In the genomic region with DNA sequence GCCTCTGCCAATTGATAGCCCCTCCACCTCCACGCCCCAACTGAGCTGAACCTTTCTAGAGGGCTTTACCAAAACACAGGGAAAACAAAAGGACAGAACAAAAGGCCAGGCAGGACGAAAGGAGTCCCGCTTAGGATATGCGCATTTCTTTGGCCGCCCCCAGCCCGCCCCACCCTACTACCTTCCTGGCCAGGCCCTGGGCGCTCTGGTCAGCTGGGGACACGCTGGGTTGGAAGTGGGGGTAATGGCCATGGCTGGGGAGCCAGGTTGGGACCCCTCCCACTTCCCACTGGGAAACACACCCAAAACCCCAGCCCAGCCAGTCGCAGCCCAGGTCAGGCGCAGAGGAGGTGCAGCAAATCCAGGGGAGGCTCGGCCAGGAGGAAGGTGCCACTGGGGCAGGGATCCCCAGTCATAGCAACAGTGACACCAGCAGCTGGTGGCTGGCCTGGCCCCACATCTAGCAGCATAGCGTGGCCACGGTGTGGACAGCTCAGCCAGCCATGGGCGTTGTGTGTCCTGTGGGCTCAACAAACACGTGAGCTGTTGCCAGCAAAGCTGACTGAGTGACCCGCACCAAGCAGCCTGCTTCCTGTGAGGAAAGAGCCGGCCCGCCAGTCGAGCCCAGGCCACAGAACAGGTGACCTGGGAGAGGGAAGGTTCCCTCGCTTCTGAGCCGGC, we compare ENCODE assay signal across 21 cellular contexts. TPM values are rescaled to one million over a fixed set of nuclear protein-coding genes. Genes with fewer than 3 reads are reported as not detected.
A peak's percentile ranks its signal among the peaks of the same experiment; 100 is the strongest.
DNase-seq lines count a peak whose midpoint lies in the region; ATAC-seq and TF ChIP-seq lines count a peak whose summit lies in the region.
"Had no signal": no experiment of that assay in that cellular context is flagged by ENCODE, and none has a peak within 500 bp of the region (broad histone marks: within the 10 kb centered on the region; RNA-seq: fewer than 3 reads in every experiment).

No MANE protein-coding gene starts in this region.

- intact Hi-C loops in right cardiac atrium (cut with DNase I) (no loop called here), mucosa of descending colon (cut with DNase I, micrococcal nuclease) (no loop called here)

- H3K27ac ChIP-seq in BLaER1 (peak overlapping the region; percentile 75), SJCRH30 (peak overlapping the region; percentile 78), right cardiac atrium (ENCODE audit: low read length) (no peak overlapping the region)
- H3K27ac ChIP-seq: foreskin keratinocyte, prostate gland, thoracic aorta had no signal

- no peaks in the 10 kb centered on the region for H4K20me1 ChIP-seq in BLaER1

- peak; percentile 24 to 41 for ATAC-seq in right cardiac atrium
- ATAC-seq in mucosa of descending colon, result no peak
- ATAC-seq in HG03196 (IDR thresholded peaks at IDR 0.05; ENCODE audit: unreplicated experiment), result no peak
- ATAC-seq: foreskin keratinocyte, GM12878, natural killer cell had no signal

- H3K36me3 ChIP-seq in BLaER1 (no peaks in the 10 kb centered on the region), SJCRH30 (no peaks in the 10 kb centered on the region), mucosa of descending colon (ENCODE audit: low read depth) (no peaks in the 10 kb centered on the region)
- H3K36me3 ChIP-seq: prostate gland, thoracic aorta had no signal

- H3K27me3 ChIP-seq in BLaER1 (no peaks in the 10 kb centered on the region), SJCRH30 (no peaks in the 10 kb centered on the region), right cardiac atrium (ENCODE audit: control insufficient read depth, insufficient read depth) (no peaks in the 10 kb centered on the region)
- H3K27me3 ChIP-seq: foreskin keratinocyte had no signal

- H3K4me2 ChIP-seq in BLaER1, result peak overlapping the region; percentile 75

- H3K9ac ChIP-seq in BLaER1, result 0 out of 2 replicates have a peak overlapping the region, but pooled peaks have one; percentile 48

- WGBS in right cardiac atrium, result 75% methylated on average over 21 of the region's 21 CpGs

- H3K4me3 ChIP-seq in BLaER1, result no peak overlapping the region
- peak overlapping the region; percentile 20 for H3K4me3 ChIP-seq in SJCRH30
- H3K4me3 ChIP-seq in right cardiac atrium (ENCODE audit: low read length), result no peak overlapping the region
- H3K4me3 ChIP-seq in mucosa of descending colon, result no peak overlapping the region
- H3K4me3 ChIP-seq: GM12878, lung, prostate gland, thoracic aorta had no signal

- H3K4me1 ChIP-seq in BLaER1, result peaks cover 33% of the 10 kb centered on the region
- peaks cover 38% of the 10 kb centered on the region for H3K4me1 ChIP-seq in SJCRH30
- H3K4me1 ChIP-seq in right cardiac atrium (ENCODE audit: control insufficient read depth, insufficient read depth, low read length), result no peaks in the 10 kb centered on the region
- no peaks in the 10 kb centered on the region for H3K4me1 ChIP-seq in mucosa of descending colon (ENCODE audit: low read depth)
- H3K4me1 ChIP-seq: foreskin keratinocyte, prostate gland had no signal

- DNase-seq in SJCRH30, result peak in 1 of 2 experiments; percentile 66
- peak in 1 of 3 donors; percentile 39 for DNase-seq in right cardiac atrium
- peak in 2 of 3 donors; percentile 23 to 46 for DNase-seq in mucosa of descending colon
- DNase-seq in NCI-H2081 (lab: John Stamatoyannopoulos, UW), result no peak
- DNase-seq in kidney tubule cell (ENCODE audit: low spot score), result no peak
- DNase-seq in erythroblast (lab: John Stamatoyannopoulos, UW), result no peak
- DNase-seq: activated CD4-positive, alpha-beta T cell treated with anti-CD3 and anti-CD28 coated beads, Interleukin-2, amount 10 ng/mL, durations not matched to agents 24 days and 14 days; DMS 273 treated with DMSO at 0.1 percent for 48 hours; foreskin keratinocyte; GF-D8; MM.1S; natural killer cell; NCI-H2227 treated with DMSO at 0.1 percent for 48 hours; RPMI8226 had no signal

- no peaks in the 10 kb centered on the region for H3K9me3 ChIP-seq in BLaER1
- H3K9me3 ChIP-seq in SJCRH30 (replicated peaks), result no peaks in the 10 kb centered on the region
- H3K9me3 ChIP-seq in right cardiac atrium (ENCODE audit: control insufficient read depth, low read length), result no peaks in the 10 kb centered on the region
- H3K9me3 ChIP-seq in mucosa of descending colon, result no peaks in the 10 kb centered on the region
- H3K9me3 ChIP-seq: prostate gland, thoracic aorta had no signal

- no peak for TF ChIP-seq POLR2A in erythroblast (IDR thresholded peaks at IDR 0.05; ENCODE audit: low read length)

- TF ChIP-seq CTCF in mucosa of descending colon (IDR thresholded peaks at IDR 0.05), result no peak

RNA-seq across cellular contexts. Expression of a gene that starts 24.6 kb away (rescaled TPM):
- total RNA-seq in SJCRH30 (2014; rRNA removed; shearing (Covaris generic)), result 0.04 TPM in 1 of 2 replicates, not detected in the other
- total RNA-seq in right cardiac atrium, result 1 to 10 TPM; 4.1 to 7.3 (median 5.9) TPM
- polyA plus RNA-seq in right cardiac atrium, result 2.5 TPM
- total RNA-seq in mucosa of descending colon, result 100 to 1,000 TPM in 2 of 3 donors, 10 to 100 TPM in 1; 77.7 to 330 (median 149) TPM
- total RNA-seq: A172; activated CD4-positive, alpha-beta T cell treated with anti-CD3 and anti-CD28 coated beads, Interleukin-2, amount 10 ng/mL, durations not matched to agents 24 days and 14 days had no signal

Comparison
In these comparisons a context has a peak if more than half of its experiments do, and no peak if none do; other contexts are left out.
1. DNase-seq: peak in mucosa of descending colon (2 of 3); none in NCI-H2081 (0 of 2), kidney tubule cell (single experiment) and erythroblast (0 of 2).
2. ATAC-seq: peak in right cardiac atrium (2 of 2); none in mucosa of descending colon (single experiment) and HG03196 (single experiment).
3. RNA of a gene that starts 24.6 kb away (total RNA-seq): 77.7 to 330 TPM in mucosa of descending colon; 4.1 to 7.3 TPM in right cardiac atrium and 0.04 TPM in SJCRH30; every median in the first group is over 4 times any median in the second.